ENCODE assay signal across 1 cellular context in genomic region chr17:75512946-75513666, GRCh38.
TF ChIP-seq lines count a peak whose summit lies in the region.

No MANE protein-coding gene starts in this region.

TF ChIP-seq in IMR-90, 13 proteins besides CTCF, POLR2A, EP300 and RAD21:
- TF ChIP-seq RCOR1 (IDR thresholded peaks at IDR 0.05; ENCODE audit: insufficient replicate concordance, low read length): no peak
- no peak for TF ChIP-seq SMC3 (IDR thresholded peaks at IDR 0.05; ENCODE audit: low read depth, low read length)
- TF ChIP-seq NFE2L2 (IDR thresholded peaks at IDR 0.05; ENCODE audit: low read depth, low read length): no peak
- no peak for TF ChIP-seq MAZ (IDR thresholded peaks at IDR 0.05; ENCODE audit: borderline replicate concordance, low read depth, low read length)
- TF ChIP-seq RFX5 (IDR thresholded peaks at IDR 0.05; ENCODE audit: low read depth, low read length): no peak
- TF ChIP-seq ELK1 (IDR thresholded peaks at IDR 0.05; ENCODE audit: borderline replicate concordance, low read depth, low read length): no peak
- no peak for TF ChIP-seq CHD1 (IDR thresholded peaks at IDR 0.05; ENCODE audit: low read depth, low read length)
- TF ChIP-seq BHLHE40 (IDR thresholded peaks at IDR 0.05; ENCODE audit: low read depth, low read length): no peak
- no peak for TF ChIP-seq FOS (IDR thresholded peaks at IDR 0.05; ENCODE audit: low read depth, low read length)
